In the genomic region with DNA sequence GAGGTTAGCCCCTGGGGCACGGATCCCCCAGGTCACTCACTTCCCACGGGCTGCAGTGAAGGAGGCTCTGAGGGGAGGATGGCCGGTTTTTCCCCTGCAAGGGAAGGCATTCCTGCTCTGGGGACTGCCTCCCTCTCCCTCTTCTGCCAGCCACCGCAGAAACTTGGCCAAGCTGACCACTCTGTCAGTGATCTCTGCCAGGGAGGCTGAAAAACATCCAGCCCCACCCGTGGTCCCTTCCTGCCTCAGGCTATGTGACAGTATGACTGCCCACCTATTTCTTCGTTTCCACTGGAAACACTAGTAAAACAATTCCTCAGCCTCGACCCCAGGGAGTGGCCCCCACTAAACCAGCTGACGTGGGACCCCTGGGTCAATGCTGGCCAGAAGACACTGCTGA, we compare ENCODE assay signal across 8 cellular contexts. TPM values are rescaled to one million over a fixed set of nuclear protein-coding genes. Genes with fewer than 3 reads are reported as not detected.
DNase-seq lines count a peak whose midpoint lies in the region; ATAC-seq and TF ChIP-seq lines count a peak whose summit lies in the region.

No MANE protein-coding gene starts in this region.

- no peaks in the 10 kb centered on the region for H3K9me3 ChIP-seq in BE2C

- no peak for DNase-seq in activated CD4-positive, alpha-beta T cell treated with anti-CD3 and anti-CD28 coated beads, Interleukin-2, amount 10 ng/mL, durations not matched to agents 24 days and 14 days
- no peak for DNase-seq in activated CD4-positive, alpha-beta T cell treated with anti-CD3 and anti-CD28 coated beads for 36 hours
- DNase-seq in activated T-helper 1 cell treated with anti-CD3 and anti-CD28 coated beads, Interleukin-12 subunit alpha, Interleukin-12 subunit beta, Interleukin-2, Interleukin-4 antibody, amounts not matched to agents 30 ng/mL and 10 ng/mL and 1 ng/mL, durations not matched to agents 14 hours and 24 hours and 36 hours (ENCODE audit: low spot score), result no peak
- no peak for DNase-seq in immature natural killer cell
- DNase-seq in stimulated activated naive B cell treated with anti-CD40 and anti-IgM and Interleukin-4, amounts not matched to agents 10 μg/mL and 1 μg/mL and 100 μg/mL, for 72 hours, result no peak
- DNase-seq in NCI-H2171 treated with DMSO at 0.1 percent for 48 hours (lab: John Stamatoyannopoulos, UW), result no peak
- no peak for DNase-seq in BE2C
- DNase-seq in Ammon's horn (ENCODE audit: low spot score), result no peak

- no peaks in the 10 kb centered on the region for H3K36me3 Mint-ChIP-seq in activated CD4-positive, alpha-beta T cell treated with anti-CD3 and anti-CD28 coated beads, Interleukin-2, amount 10 ng/mL, durations not matched to agents 24 days and 14 days (ENCODE audit: low read depth)
- no peaks in the 10 kb centered on the region for H3K36me3 Mint-ChIP-seq in activated CD4-positive, alpha-beta T cell treated with anti-CD3 and anti-CD28 coated beads for 36 hours (ENCODE audit: low read depth)
- no peaks in the 10 kb centered on the region for H3K36me3 Mint-ChIP-seq in activated T-helper 1 cell treated with anti-CD3 and anti-CD28 coated beads, Interleukin-12 subunit alpha, Interleukin-12 subunit beta, Interleukin-2, Interleukin-4 antibody, amounts not matched to agents 30 ng/mL and 10 ng/mL and 1 ng/mL, durations not matched to agents 14 hours and 24 hours and 36 hours (ENCODE audit: low read depth)
- no peaks in the 10 kb centered on the region for H3K36me3 Mint-ChIP-seq in immature natural killer cell
- H3K36me3 Mint-ChIP-seq in stimulated activated naive B cell treated with anti-CD40 and anti-IgM and Interleukin-4, amounts not matched to agents 10 μg/mL and 1 μg/mL and 100 μg/mL, for 72 hours, result peaks cover 2 to 6% of the 10 kb centered on the region in 2 donors

- peaks cover 15% of the 10 kb centered on the region for H3K4me1 Mint-ChIP-seq in activated CD4-positive, alpha-beta T cell treated with anti-CD3 and anti-CD28 coated beads, Interleukin-2, amount 10 ng/mL, durations not matched to agents 24 days and 14 days
- H3K4me1 Mint-ChIP-seq in activated CD4-positive, alpha-beta T cell treated with anti-CD3 and anti-CD28 coated beads for 36 hours, result peaks cover 20% of the 10 kb centered on the region
- peaks cover 24% of the 10 kb centered on the region for H3K4me1 Mint-ChIP-seq in activated T-helper 1 cell treated with anti-CD3 and anti-CD28 coated beads, Interleukin-12 subunit alpha, Interleukin-12 subunit beta, Interleukin-2, Interleukin-4 antibody, amounts not matched to agents 30 ng/mL and 10 ng/mL and 1 ng/mL, durations not matched to agents 14 hours and 24 hours and 36 hours (ENCODE audit: low read depth)
- H3K4me1 Mint-ChIP-seq in immature natural killer cell, result peaks cover 25 to 31% of the 10 kb centered on the region in 2 donors
- H3K4me1 Mint-ChIP-seq in stimulated activated naive B cell treated with anti-CD40 and anti-IgM and Interleukin-4, amounts not matched to agents 10 μg/mL and 1 μg/mL and 100 μg/mL, for 72 hours, result peaks cover 26 to 51% of the 10 kb centered on the region in 2 donors

- peaks cover 2% of the 10 kb centered on the region for H3K27me3 Mint-ChIP-seq in activated CD4-positive, alpha-beta T cell treated with anti-CD3 and anti-CD28 coated beads, Interleukin-2, amount 10 ng/mL, durations not matched to agents 24 days and 14 days
- H3K27me3 Mint-ChIP-seq in activated CD4-positive, alpha-beta T cell treated with anti-CD3 and anti-CD28 coated beads for 36 hours, result peaks cover 6% of the 10 kb centered on the region
- peaks cover 4% of the 10 kb centered on the region for H3K27me3 Mint-ChIP-seq in activated T-helper 1 cell treated with anti-CD3 and anti-CD28 coated beads, Interleukin-12 subunit alpha, Interleukin-12 subunit beta, Interleukin-2, Interleukin-4 antibody, amounts not matched to agents 30 ng/mL and 10 ng/mL and 1 ng/mL, durations not matched to agents 14 hours and 24 hours and 36 hours (ENCODE audit: insufficient read depth)
- peaks cover 0 to 3% (median 2%) of the 10 kb centered on the region in 3 donors for H3K27me3 Mint-ChIP-seq in immature natural killer cell (ENCODE audit: low read depth in 3 of 3)
- no peaks in the 10 kb centered on the region for H3K27me3 Mint-ChIP-seq in stimulated activated naive B cell treated with anti-CD40 and anti-IgM and Interleukin-4, amounts not matched to agents 10 μg/mL and 1 μg/mL and 100 μg/mL, for 72 hours

- POLR2A ChIA-PET in activated CD4-positive, alpha-beta T cell treated with anti-CD3 and anti-CD28 coated beads for 36 hours (lab: Charles Lee), result no interaction called here

- intact Hi-C loops in activated CD4-positive, alpha-beta T cell treated with anti-CD3 and anti-CD28 coated beads, Interleukin-2, amount 10 ng/mL, durations not matched to agents 24 days and 14 days (cut with micrococcal nuclease), result loop anchor here (1.0 kb wide), 3 partner anchors 15 to 309 kb away; a partner anchor contains a TSS
- intact Hi-C loops in activated CD4-positive, alpha-beta T cell treated with anti-CD3 and anti-CD28 coated beads for 36 hours (cut with DNase I, micrococcal nuclease), result loop anchor here (1.0 to 2.0 kb wide), 2 partner anchors 15 to 25 kb away; a partner anchor contains a TSS
- intact Hi-C loops in activated T-helper 1 cell treated with anti-CD3 and anti-CD28 coated beads, Interleukin-12 subunit alpha, Interleukin-12 subunit beta, Interleukin-2, Interleukin-4 antibody, amounts not matched to agents 30 ng/mL and 10 ng/mL and 1 ng/mL, durations not matched to agents 14 hours and 24 hours and 36 hours (cut with micrococcal nuclease), result loop anchor here (1.0 to 5.0 kb wide), 6 partner anchors 15 to 311 kb away; a partner anchor contains a TSS

- CTCF ChIA-PET in activated CD4-positive, alpha-beta T cell treated with anti-CD3 and anti-CD28 coated beads for 36 hours (lab: Charles Lee), result no interaction called here

- peak overlapping the region; percentile 51 for H3K4me3 Mint-ChIP-seq in activated CD4-positive, alpha-beta T cell treated with anti-CD3 and anti-CD28 coated beads, Interleukin-2, amount 10 ng/mL, durations not matched to agents 24 days and 14 days
- H3K4me3 Mint-ChIP-seq in activated CD4-positive, alpha-beta T cell treated with anti-CD3 and anti-CD28 coated beads for 36 hours, result no peak overlapping the region
- H3K4me3 Mint-ChIP-seq in activated T-helper 1 cell treated with anti-CD3 and anti-CD28 coated beads, Interleukin-12 subunit alpha, Interleukin-12 subunit beta, Interleukin-2, Interleukin-4 antibody, amounts not matched to agents 30 ng/mL and 10 ng/mL and 1 ng/mL, durations not matched to agents 14 hours and 24 hours and 36 hours, result peak overlapping the region; percentile 6
- peak overlapping the region; percentile 46 to 64 (median 59) for H3K4me3 Mint-ChIP-seq in immature natural killer cell
- H3K4me3 Mint-ChIP-seq in stimulated activated naive B cell treated with anti-CD40 and anti-IgM and Interleukin-4, amounts not matched to agents 10 μg/mL and 1 μg/mL and 100 μg/mL, for 72 hours, result peak overlapping the region; percentile 28 to 44

- no peaks in the 10 kb centered on the region for H3K9me3 Mint-ChIP-seq in activated CD4-positive, alpha-beta T cell treated with anti-CD3 and anti-CD28 coated beads, Interleukin-2, amount 10 ng/mL, durations not matched to agents 24 days and 14 days
- H3K9me3 Mint-ChIP-seq in activated CD4-positive, alpha-beta T cell treated with anti-CD3 and anti-CD28 coated beads for 36 hours (ENCODE audit: low read depth), result no peaks in the 10 kb centered on the region
- no peaks in the 10 kb centered on the region for H3K9me3 Mint-ChIP-seq in activated T-helper 1 cell treated with anti-CD3 and anti-CD28 coated beads, Interleukin-12 subunit alpha, Interleukin-12 subunit beta, Interleukin-2, Interleukin-4 antibody, amounts not matched to agents 30 ng/mL and 10 ng/mL and 1 ng/mL, durations not matched to agents 14 hours and 24 hours and 36 hours
- no peaks in the 10 kb centered on the region for H3K9me3 Mint-ChIP-seq in immature natural killer cell
- no peaks in the 10 kb centered on the region for H3K9me3 Mint-ChIP-seq in stimulated activated naive B cell treated with anti-CD40 and anti-IgM and Interleukin-4, amounts not matched to agents 10 μg/mL and 1 μg/mL and 100 μg/mL, for 72 hours

- H3K4me3 ChIP-seq in BE2C (ENCODE audit: low read depth, low read length), result no peak overlapping the region

- no peaks in the 10 kb centered on the region for H3K36me3 ChIP-seq in BE2C

- H3K27me3 ChIP-seq in BE2C, result no peaks in the 10 kb centered on the region

- no peak for ATAC-seq in activated CD4-positive, alpha-beta T cell treated with anti-CD3 and anti-CD28 coated beads for 36 hours
- no peak for ATAC-seq in stimulated activated naive B cell treated with anti-CD40 and anti-IgM and Interleukin-4, amounts not matched to agents 10 μg/mL and 1 μg/mL and 100 μg/mL, for 72 hours (replicated peaks)

- no peak overlapping the region for H3K27ac Mint-ChIP-seq in activated CD4-positive, alpha-beta T cell treated with anti-CD3 and anti-CD28 coated beads, Interleukin-2, amount 10 ng/mL, durations not matched to agents 24 days and 14 days
- no peak overlapping the region for H3K27ac Mint-ChIP-seq in activated CD4-positive, alpha-beta T cell treated with anti-CD3 and anti-CD28 coated beads for 36 hours
- no peak overlapping the region for H3K27ac Mint-ChIP-seq in activated T-helper 1 cell treated with anti-CD3 and anti-CD28 coated beads, Interleukin-12 subunit alpha, Interleukin-12 subunit beta, Interleukin-2, Interleukin-4 antibody, amounts not matched to agents 30 ng/mL and 10 ng/mL and 1 ng/mL, durations not matched to agents 14 hours and 24 hours and 36 hours
- peak overlapping the region in 5 of 6 donors; percentile 8 to 80 (median 68) for H3K27ac Mint-ChIP-seq in immature natural killer cell
- H3K27ac Mint-ChIP-seq in stimulated activated naive B cell treated with anti-CD40 and anti-IgM and Interleukin-4, amounts not matched to agents 10 μg/mL and 1 μg/mL and 100 μg/mL, for 72 hours, result no peak overlapping the region

- TF ChIP-seq CTCF in BE2C (IDR thresholded peaks at IDR 0.05; ENCODE audit: low read depth, low read length), result no peak

- no peaks in the 10 kb centered on the region for H3K4me1 ChIP-seq in BE2C

RNA-seq across cellular contexts. Expression of a gene that starts 14.6 kb away (rescaled TPM):
- total RNA-seq in activated CD4-positive, alpha-beta T cell treated with anti-CD3 and anti-CD28 coated beads, Interleukin-2, amount 10 ng/mL, durations not matched to agents 24 days and 14 days, result 71.4 and 73.8 TPM in 2 replicates
- 10 to 100 TPM; 86.4 to 87.7 TPM for total RNA-seq in activated CD4-positive, alpha-beta T cell treated with anti-CD3 and anti-CD28 coated beads for 36 hours
- total RNA-seq in activated T-helper 1 cell treated with anti-CD3 and anti-CD28 coated beads, Interleukin-12 subunit alpha, Interleukin-12 subunit beta, Interleukin-2, Interleukin-4 antibody, amounts not matched to agents 30 ng/mL and 10 ng/mL and 1 ng/mL, durations not matched to agents 14 hours and 24 hours and 36 hours, result 63.4 and 64.2 TPM in 2 replicates
- 1 to 10 TPM; 2.4 to 4.0 (median 2.8) TPM for polyA plus RNA-seq in immature natural killer cell
- 1.7 TPM for polyA plus RNA-seq in BE2C (2012; ENCODE audit: insufficient read depth, insufficient read length, low read depth)

RNA-seq across cellular contexts. Expression of a gene that starts 25.0 kb away (rescaled TPM):
- 41.4 and 42.1 TPM in 2 replicates for total RNA-seq in activated CD4-positive, alpha-beta T cell treated with anti-CD3 and anti-CD28 coated beads, Interleukin-2, amount 10 ng/mL, durations not matched to agents 24 days and 14 days
- 10 to 100 TPM; 37.2 to 38.4 TPM for total RNA-seq in activated CD4-positive, alpha-beta T cell treated with anti-CD3 and anti-CD28 coated beads for 36 hours
- total RNA-seq in activated T-helper 1 cell treated with anti-CD3 and anti-CD28 coated beads, Interleukin-12 subunit alpha, Interleukin-12 subunit beta, Interleukin-2, Interleukin-4 antibody, amounts not matched to agents 30 ng/mL and 10 ng/mL and 1 ng/mL, durations not matched to agents 14 hours and 24 hours and 36 hours, result 38.8 and 43.1 TPM in 2 replicates
- 100 to 1,000 TPM in 1 of 3 donors, 10 to 100 TPM in 2; 85.7 to 107 (median 89.0) TPM for polyA plus RNA-seq in immature natural killer cell
- 54.7 TPM for polyA plus RNA-seq in BE2C (2012; ENCODE audit: insufficient read depth, insufficient read length, low read depth)

RNA-seq across cellular contexts. Expression of a gene that starts 59.4 kb away (rescaled TPM):
- total RNA-seq in activated CD4-positive, alpha-beta T cell treated with anti-CD3 and anti-CD28 coated beads, Interleukin-2, amount 10 ng/mL, durations not matched to agents 24 days and 14 days, result 11.8 and 13.5 TPM in 2 replicates
- total RNA-seq in activated CD4-positive, alpha-beta T cell treated with anti-CD3 and anti-CD28 coated beads for 36 hours, result 1 to 10 TPM; 8.1 to 9.7 TPM
- 16.4 and 16.8 TPM in 2 replicates for total RNA-seq in activated T-helper 1 cell treated with anti-CD3 and anti-CD28 coated beads, Interleukin-12 subunit alpha, Interleukin-12 subunit beta, Interleukin-2, Interleukin-4 antibody, amounts not matched to agents 30 ng/mL and 10 ng/mL and 1 ng/mL, durations not matched to agents 14 hours and 24 hours and 36 hours
- 1 to 10 TPM in 2 of 3 donors, under 1 TPM in 1; 0.32 to 3.4 (median 1.8) TPM for polyA plus RNA-seq in immature natural killer cell
- 3.5 TPM for polyA plus RNA-seq in BE2C (2012; ENCODE audit: insufficient read depth, insufficient read length, low read depth)

Comparison
In these comparisons a context has a peak if more than half of its experiments do, and no peak if none do; other contexts are left out.
1. H3K27ac Mint-ChIP-seq: peak in immature natural killer cell (5 of 6); none in activated CD4-positive, alpha-beta T cell treated with anti-CD3 and anti-CD28 coated beads, Interleukin-2, amount 10 ng/mL, durations not matched to agents 24 days and 14 days (single experiment), activated CD4-positive, alpha-beta T cell treated with anti-CD3 and anti-CD28 coated beads for 36 hours (single experiment), activated T-helper 1 cell treated with anti-CD3 and anti-CD28 coated beads, Interleukin-12 subunit alpha, Interleukin-12 subunit beta, Interleukin-2, Interleukin-4 antibody, amounts not matched to agents 30 ng/mL and 10 ng/mL and 1 ng/mL, durations not matched to agents 14 hours and 24 hours and 36 hours (single experiment) and stimulated activated naive B cell treated with anti-CD40 and anti-IgM and Interleukin-4, amounts not matched to agents 10 μg/mL and 1 μg/mL and 100 μg/mL, for 72 hours (single experiment).